ENCODE assay signal across 8 cellular contexts in genomic region chr13:43787998-43788397, GRCh38. TPM values are rescaled to one million over a fixed set of nuclear protein-coding genes. Genes with fewer than 3 reads are reported as not detected.
DNase-seq lines count a peak whose midpoint lies in the region; ATAC-seq and TF ChIP-seq lines count a peak whose summit lies in the region.

No MANE protein-coding gene starts in this region.

- DNase-seq in DMS153 (lab: John Stamatoyannopoulos, UW) (peak; percentile 29), DMS153 treated with DMSO at 0.1 percent for 48 hours (lab: John Stamatoyannopoulos, UW; ENCODE audit: unreplicated experiment) (no peak), NCI-H1694 (lab: John Stamatoyannopoulos, UW) (peak; percentile 54), caudate nucleus (lab: John Stamatoyannopoulos, UW) (peak in 9 of 61 donors; percentile 2 to 39 (median 26)), AML-193 (lab: John Stamatoyannopoulos, UW) (no peak)

- H3K9me2 ChIP-seq in neural cell (ENCODE audit: insufficient read depth, low read length): no peaks in the 10 kb centered on the region

- no peaks in the 10 kb centered on the region for H3K27me3 ChIP-seq in neural cell (ENCODE audit: insufficient read depth, low read depth, low read length)

- H3K9me3 ChIP-seq in neural cell (ENCODE audit: low read length): no peaks in the 10 kb centered on the region

- H3K4me2 ChIP-seq in neural cell (ENCODE audit: low read length): peak overlapping the region; percentile 66

- H3K4me3 ChIP-seq in neural cell (ENCODE audit: low read length): peak overlapping the region; percentile 87

- no peaks in the 10 kb centered on the region for H3K36me3 ChIP-seq in neural cell (ENCODE audit: insufficient read depth, low read length)

- H3K9ac ChIP-seq in neural cell (ENCODE audit: low read length): peak overlapping the region; percentile 84

- no peaks in the 10 kb centered on the region for H4K20me1 ChIP-seq in neural cell (ENCODE audit: insufficient read depth)

- H3K79me2 ChIP-seq in neural cell (replicated peaks; ENCODE audit: insufficient read depth, low read length): peaks cover 19% of the 10 kb centered on the region

- H3F3A ChIP-seq in neural cell (ENCODE audit: insufficient read depth, low read length, poor library complexity, severe bottlenecking): peaks cover 5% of the 10 kb centered on the region

- TF ChIP-seq EP300 in neural cell (conservative IDR thresholded peaks at IDR 0.05; ENCODE audit: poor library complexity, severe bottlenecking): no peak

- H2AFZ ChIP-seq in neural cell (ENCODE audit: low read depth, low read length): no peak overlapping the region

- H3K27ac ChIP-seq in caudate nucleus (ENCODE audit: low read depth, low read length) (peak overlapping the region; percentile 83), neural cell (ENCODE audit: low read length) (peak overlapping the region; percentile 94)

- ATAC-seq in HG03457 (IDR thresholded peaks at IDR 0.05; ENCODE audit: unreplicated experiment) (no peak), GM21515 (IDR thresholded peaks at IDR 0.05; ENCODE audit: unreplicated experiment) (no peak)

- peak; percentile 73 for TF ChIP-seq CTCF in neural cell (IDR thresholded peaks at IDR 0.05; ENCODE audit: poor library complexity, severe bottlenecking)

- TF ChIP-seq RAD21 in neural cell (conservative IDR thresholded peaks at IDR 0.05): peak; percentile 73

TF ChIP-seq in neural cell, 6 proteins besides CTCF, POLR2A, EP300 and RAD21:
- no peak for TF ChIP-seq MXI1 (conservative IDR thresholded peaks at IDR 0.05; ENCODE audit: poor library complexity, severe bottlenecking)
- TF ChIP-seq POLR2AphosphoS5 (IDR thresholded peaks at IDR 0.05): peak; percentile 29
- no peak for TF ChIP-seq EZH2 (IDR thresholded peaks at IDR 0.05; ENCODE audit: borderline replicate concordance, insufficient read depth, low read length, poor library complexity, severe bottlenecking)
- peak; percentile 79 for TF ChIP-seq SMC3 (conservative IDR thresholded peaks at IDR 0.05; ENCODE audit: poor library complexity)
- TF ChIP-seq TAF1 (IDR thresholded peaks at IDR 0.05; ENCODE audit: low read depth): no peak
- TF ChIP-seq, protein P1, sequence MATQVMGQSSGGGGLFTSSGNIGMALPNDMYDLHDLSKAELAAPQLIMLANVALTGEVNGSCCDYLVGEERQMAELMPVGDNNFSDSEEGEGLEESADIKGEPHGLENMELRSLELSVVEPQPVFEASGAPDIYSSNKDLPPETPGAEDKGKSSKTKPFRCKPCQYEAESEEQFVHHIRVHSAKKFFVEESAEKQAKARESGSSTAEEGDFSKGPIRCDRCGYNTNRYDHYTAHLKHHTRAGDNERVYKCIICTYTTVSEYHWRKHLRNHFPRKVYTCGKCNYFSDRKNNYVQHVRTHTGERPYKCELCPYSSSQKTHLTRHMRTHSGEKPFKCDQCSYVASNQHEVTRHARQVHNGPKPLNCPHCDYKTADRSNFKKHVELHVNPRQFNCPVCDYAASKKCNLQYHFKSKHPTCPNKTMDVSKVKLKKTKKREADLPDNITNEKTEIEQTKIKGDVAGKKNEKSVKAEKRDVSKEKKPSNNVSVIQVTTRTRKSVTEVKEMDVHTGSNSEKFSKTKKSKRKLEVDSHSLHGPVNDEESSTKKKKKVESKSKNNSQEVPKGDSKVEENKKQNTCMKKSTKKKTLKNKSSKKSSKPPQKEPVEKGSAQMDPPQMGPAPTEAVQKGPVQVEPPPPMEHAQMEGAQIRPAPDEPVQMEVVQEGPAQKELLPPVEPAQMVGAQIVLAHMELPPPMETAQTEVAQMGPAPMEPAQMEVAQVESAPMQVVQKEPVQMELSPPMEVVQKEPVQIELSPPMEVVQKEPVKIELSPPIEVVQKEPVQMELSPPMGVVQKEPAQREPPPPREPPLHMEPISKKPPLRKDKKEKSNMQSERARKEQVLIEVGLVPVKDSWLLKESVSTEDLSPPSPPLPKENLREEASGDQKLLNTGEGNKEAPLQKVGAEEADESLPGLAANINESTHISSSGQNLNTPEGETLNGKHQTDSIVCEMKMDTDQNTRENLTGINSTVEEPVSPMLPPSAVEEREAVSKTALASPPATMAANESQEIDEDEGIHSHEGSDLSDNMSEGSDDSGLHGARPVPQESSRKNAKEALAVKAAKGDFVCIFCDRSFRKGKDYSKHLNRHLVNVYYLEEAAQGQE (IDR thresholded peaks at IDR 0.05; ENCODE audit: borderline replicate concordance): peak; percentile 55

RNA-seq across cellular contexts. Expression of gene ENOX1, which starts 1.2 kb away (rescaled TPM):
- polyA plus RNA-seq in neural cell: 42.6 and 43.7 TPM in 2 replicates
- 72.0 and 74.5 TPM in 2 replicates for polyA minus RNA-seq in neural cell

Comparison
In these comparisons a context has a peak if more than half of its experiments do, and no peak if none do; other contexts are left out.
1. DNase-seq: peak in DMS153 (single experiment) and NCI-H1694 (single experiment); none in DMS153 treated with DMSO at 0.1 percent for 48 hours (single experiment) and AML-193 (0 of 2).